8 cellular contexts compared by ENCODE assay signal in the genomic region with DNA sequence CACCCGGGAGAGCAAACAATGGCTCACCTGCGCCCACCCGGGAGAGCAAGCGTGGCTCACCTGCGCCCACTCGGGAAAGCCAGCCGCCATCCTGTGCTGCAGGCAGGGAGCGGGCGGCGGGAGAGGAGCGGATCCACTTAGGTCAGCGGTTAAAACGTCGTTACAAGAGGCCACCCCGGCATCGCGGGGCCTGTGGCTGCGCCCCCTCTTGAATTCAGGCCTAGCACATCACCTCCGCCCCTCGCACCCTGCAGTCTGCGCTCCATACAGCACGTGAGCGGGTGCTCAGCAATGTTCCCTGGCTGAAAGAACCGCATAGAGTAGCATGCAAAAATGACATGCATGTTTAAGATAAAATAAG. TPM values are rescaled to one million over a fixed set of nuclear protein-coding genes. Genes with fewer than 3 reads are reported as not detected.
DNase-seq lines count a peak whose midpoint lies in the region; ATAC-seq, FAIRE-seq and TF ChIP-seq lines count a peak whose summit lies in the region.

No MANE protein-coding gene starts in this region.

- TF ChIP-seq CTCF in RWPE2 (IDR thresholded peaks at IDR 0.05; ENCODE audit: poor library complexity, severe bottlenecking) (no peak), tibial artery (IDR thresholded peaks at IDR 0.05) (no peak)

- H3K4me1 Mint-ChIP-seq in CD4-positive, CD25-positive, alpha-beta regulatory T cell: peaks cover 16 to 31% (median 23%) of the 10 kb centered on the region in 4 donors
- peaks cover 15% of the 10 kb centered on the region for H3K4me1 Mint-ChIP-seq in central memory CD8-positive, alpha-beta T cell

- peak overlapping the region; percentile 94 to 97 (median 95) for H3K4me3 Mint-ChIP-seq in CD4-positive, CD25-positive, alpha-beta regulatory T cell
- peak overlapping the region; percentile 96 for H3K4me3 Mint-ChIP-seq in central memory CD8-positive, alpha-beta T cell

- H3K36me3 Mint-ChIP-seq in CD4-positive, CD25-positive, alpha-beta regulatory T cell: peaks cover 14% of the 10 kb centered on the region
- H3K36me3 Mint-ChIP-seq in central memory CD8-positive, alpha-beta T cell (ENCODE audit: insufficient read depth): peaks cover 15% of the 10 kb centered on the region

- no peaks in the 10 kb centered on the region for H3K27me3 ChIP-seq in CD4-positive, CD25-positive, alpha-beta regulatory T cell (ENCODE audit: control insufficient read depth, insufficient read depth, low read length)
- H3K27me3 ChIP-seq in HAP-1 (ENCODE audit: low read depth) (0 out of 2 replicates have a peak, but pooled peaks cover 2% of the 10 kb centered on the region), RWPE2 (ENCODE audit: insufficient read depth, poor library complexity, severe bottlenecking) (no peaks in the 10 kb centered on the region), tibial artery (no peaks in the 10 kb centered on the region)

- peak in 1 of 3 donors; percentile 49 for DNase-seq in CD4-positive, CD25-positive, alpha-beta regulatory T cell
- DNase-seq in HAP-1 (ENCODE audit: low spot score in 2 of 2) (no peak), RWPE2 (ENCODE audit: low spot score) (no peak), tibial artery (peak in 1 of 2 donors; percentile 67), GF-D8 (lab: John Stamatoyannopoulos, UW) (no peak), GM12891 (ENCODE audit: insufficient read length, low spot score) (no peak)
- peak in 1 of 2 donors; percentile 23 for DNase-seq in central memory CD8-positive, alpha-beta T cell (ENCODE audit: low spot score in 2 of 2)

- no peaks in the 10 kb centered on the region for H3K9me3 ChIP-seq in CD4-positive, CD25-positive, alpha-beta regulatory T cell (ENCODE audit: control insufficient read depth in 2 of 2, low read length in 2 of 2)
- no peaks in the 10 kb centered on the region for H3K9me3 ChIP-seq in HAP-1
- no peaks in the 10 kb centered on the region for H3K9me3 ChIP-seq in RWPE2 (ENCODE audit: severe bottlenecking)
- no peaks in the 10 kb centered on the region for H3K9me3 ChIP-seq in mesodermal cell (ENCODE audit: control insufficient read depth, low read length)
- no peaks in the 10 kb centered on the region for H3K9me3 ChIP-seq in tibial artery

- H3K27ac ChIP-seq in CD4-positive, CD25-positive, alpha-beta regulatory T cell (ENCODE audit: insufficient read depth, low read length, poor library complexity, severe bottlenecking): peak overlapping the region; percentile 88
- peak overlapping the region; percentile 46 for H3K27ac ChIP-seq in RWPE2 (ENCODE audit: poor library complexity, severe bottlenecking)
- no peak overlapping the region for H3K27ac ChIP-seq in mesodermal cell (ENCODE audit: low read depth, low read length, severe bottlenecking)
- peak overlapping the region in 1 of 2 donors; percentile 64 for H3K27ac ChIP-seq in tibial artery

- peaks cover 15% of the 10 kb centered on the region for H3K36me3 ChIP-seq in CD4-positive, CD25-positive, alpha-beta regulatory T cell (ENCODE audit: control insufficient read depth, insufficient read depth, low read length)
- H3K36me3 ChIP-seq in HAP-1 (replicated peaks) (peaks cover 21% of the 10 kb centered on the region), RWPE2 (ENCODE audit: low read depth) (peaks cover 30% of the 10 kb centered on the region), mesodermal cell (ENCODE audit: control insufficient read depth, insufficient read depth, low read length) (peaks cover 5% of the 10 kb centered on the region), tibial artery (peaks cover 12 to 13% (median 13%) of the 10 kb centered on the region in 3 donors)

- H3K27ac Mint-ChIP-seq in CD4-positive, CD25-positive, alpha-beta regulatory T cell: peak overlapping the region; percentile 92 to 98 (median 97)
- H3K27ac Mint-ChIP-seq in central memory CD8-positive, alpha-beta T cell (ENCODE audit: low read depth): peak overlapping the region; percentile 84

- H3K4me1 ChIP-seq in CD4-positive, CD25-positive, alpha-beta regulatory T cell (ENCODE audit: control insufficient read depth, insufficient read depth, low read length, poor library complexity, severe bottlenecking): peaks cover 20% of the 10 kb centered on the region
- H3K4me1 ChIP-seq in HAP-1 (peaks cover 14% of the 10 kb centered on the region), RWPE2 (ENCODE audit: insufficient read depth, poor library complexity, severe bottlenecking) (peaks cover 23% of the 10 kb centered on the region), mesodermal cell (ENCODE audit: control insufficient read depth, insufficient read depth, low read length, poor library complexity, severe bottlenecking) (peaks cover 18% of the 10 kb centered on the region), tibial artery (peaks cover 0 to 21% (median 10%) of the 10 kb centered on the region in 4 donors)

- peak; percentile 3 to 4 for ATAC-seq in CD4-positive, CD25-positive, alpha-beta regulatory T cell (ENCODE audit: low read depth in 2 of 2)
- ATAC-seq in RWPE2 (ENCODE audit: low read depth): no peak
- ATAC-seq in central memory CD8-positive, alpha-beta T cell (replicated peaks; ENCODE audit: extremely low read depth, poor library complexity, severe bottlenecking): peak; percentile 8

- in situ Hi-C loops in HAP-1 (cut with MboI; ENCODE audit: low sequenced_read_pairs): loop anchor here (25.0 kb wide), 1 partner anchor 912 kb away; no protein-coding TSS in a partner anchor

- intact Hi-C loops in tibial artery (cut with DNase I; ENCODE audit: low total_unique reads): no loop called here

- 92 to 94% methylated on average over 19 to 24 of the region's 24 CpGs for WGBS in mesodermal cell (ENCODE audit: insufficient coverage in 2 of 2), 2 experiments

- no peak for TF ChIP-seq POLR2A in GM12891 (IDR thresholded peaks at IDR 0.05; ENCODE audit: low read depth, low read length)

- peaks cover 0 to 2% (median 0%) of the 10 kb centered on the region in 7 donors for H3K9me3 Mint-ChIP-seq in CD4-positive, CD25-positive, alpha-beta regulatory T cell
- no peaks in the 10 kb centered on the region for H3K9me3 Mint-ChIP-seq in central memory CD8-positive, alpha-beta T cell

- peaks cover 23% of the 10 kb centered on the region for H3K27me3 Mint-ChIP-seq in CD4-positive, CD25-positive, alpha-beta regulatory T cell
- no peaks in the 10 kb centered on the region for H3K27me3 Mint-ChIP-seq in central memory CD8-positive, alpha-beta T cell

- H3K4me3 ChIP-seq in CD4-positive, CD25-positive, alpha-beta regulatory T cell (ENCODE audit: low read depth, low read length): peak overlapping the region; percentile 67
- H3K4me3 ChIP-seq in HAP-1: peak overlapping the region; percentile 75
- peak overlapping the region; percentile 88 for H3K4me3 ChIP-seq in RWPE2 (ENCODE audit: severe bottlenecking)
- H3K4me3 ChIP-seq in mesodermal cell (ENCODE audit: extremely low read depth, insufficient read depth, low read length, poor library complexity, severe bottlenecking): peak overlapping the region; percentile 63
- peak overlapping the region; percentile 60 to 69 for H3K4me3 ChIP-seq in tibial artery

- FAIRE-seq in GM12891 (lab: Jason Lieb, UNC): no peak

TF ChIP-seq in GM12891, 5 proteins besides CTCF, POLR2A, EP300 and RAD21:
- TF ChIP-seq TAF1 (IDR thresholded peaks at IDR 0.05; ENCODE audit: low read depth, low read length) (no peak), POLR2AphosphoS5 (IDR thresholded peaks at IDR 0.05; ENCODE audit: low read depth, low read length) (no peak), POU2F2 (IDR thresholded peaks at IDR 0.05; ENCODE audit: low read depth, low read length) (no peak), PAX5 (IDR thresholded peaks at IDR 0.05; ENCODE audit: insufficient read depth, low read length, severe bottlenecking) (no peak), SPI1 (IDR thresholded peaks at IDR 0.05; ENCODE audit: low read depth, low read length) (no peak)
TF ChIP-seq in GM12891: peak in this region for 0.

RNA-seq across cellular contexts. Expression of gene FIGNL1, which starts 0.5 kb away (rescaled TPM):
- 13.8 TPM for total RNA-seq in CD4-positive, CD25-positive, alpha-beta regulatory T cell
- polyA plus RNA-seq in CD4-positive, CD25-positive, alpha-beta regulatory T cell: 10 to 100 TPM; 10.8 to 13.3 (median 12.0) TPM
- polyA plus RNA-seq in mesodermal cell (2013, experiment 1 of 2): 11.7 TPM
- 11.6 TPM for polyA plus RNA-seq in mesodermal cell (2013, experiment 2 of 2)
- polyA plus RNA-seq in GM12891 (2012; ENCODE audit: low read depth, missing spikeins): 9.0 TPM
